19 cellular contexts compared by ENCODE assay signal in genomic region chr1:160129046-160129445, GRCh38. TPM values are rescaled to one million over a fixed set of nuclear protein-coding genes. Genes with fewer than 3 reads are reported as not detected.
DNase-seq lines count a peak whose midpoint lies in the region; ATAC-seq and TF ChIP-seq lines count a peak whose summit lies in the region.
"Had no signal": no experiment of that assay in that cellular context is flagged by ENCODE, and none has a peak within 500 bp of the region (broad histone marks: within the 10 kb centered on the region; RNA-seq: fewer than 3 reads in every experiment).

No MANE protein-coding gene starts in this region.

- H3K27ac ChIP-seq in foreskin keratinocyte (no peak overlapping the region), gastrocnemius medialis (peak overlapping the region; percentile 92 to 100 (median 98)), upper lobe of left lung (no peak overlapping the region)
- H3K27ac ChIP-seq: C4-2B, ovary had no signal

- in situ Hi-C loops in gastrocnemius medialis (cut with MboI; ENCODE audit: low sequenced_read_pairs in 4 of 4): no loop called here

- H3K4me3 ChIP-seq in MG63: no peak overlapping the region
- peak overlapping the region; percentile 9 to 41 (median 38) for H3K4me3 ChIP-seq in gastrocnemius medialis
- no peak overlapping the region for H3K4me3 ChIP-seq in upper lobe of left lung
- H3K4me3 ChIP-seq: ovary had no signal

- TF ChIP-seq POLR2A in gastrocnemius medialis (IDR thresholded peaks at IDR 0.05): peak; percentile 58 to 66
- TF ChIP-seq POLR2A in upper lobe of left lung (IDR thresholded peaks at IDR 0.05): no peak

- WGBS in upper lobe of left lung, 2 donors: 89 to 93% methylated on average over 5 of the region's 5 CpGs

- ATAC-seq in foreskin keratinocyte: peak; percentile 37
- ATAC-seq in gastrocnemius medialis: peak; percentile 23 to 34
- no peak for ATAC-seq in upper lobe of left lung (ENCODE audit: low FRiP score in 2 of 2)
- ATAC-seq: stimulated activated naive CD8-positive, alpha-beta T cell treated with anti-CD3 and anti-CD28 coated beads, Interleukin-15, amount 100 ng/mL, for 72 hours had no signal

- H3K4me1 ChIP-seq in foreskin keratinocyte: peaks cover 7% of the 10 kb centered on the region
- peaks cover 87 to 91% of the 10 kb centered on the region in 2 donors for H3K4me1 ChIP-seq in gastrocnemius medialis
- H3K4me1 ChIP-seq in upper lobe of left lung: peaks cover 0 to 4% (median 1%) of the 10 kb centered on the region in 4 donors

- no peak for TF ChIP-seq CTCF in foreskin keratinocyte (conservative IDR thresholded peaks at IDR 0.05)
- no peak for TF ChIP-seq CTCF in gastrocnemius medialis (IDR thresholded peaks at IDR 0.05 in 4 of 5, conservative IDR thresholded peaks at IDR 0.05 in 1 of 5)
- no peak for TF ChIP-seq CTCF in upper lobe of left lung (IDR thresholded peaks at IDR 0.05)

- DNase-seq in Daoy (ENCODE audit: low read depth) (peak; percentile 46), MG63 (peak; percentile 42), foreskin keratinocyte (peak in 1 of 2 donors; percentile 40), gastrocnemius medialis (peak; percentile 82 to 89), NCI-H69 (lab: John Stamatoyannopoulos, UW) (no peak), upper lobe of left lung (no peak), NCI-H2196 treated with DMSO at 0.1 percent for 48 hours (lab: John Stamatoyannopoulos, UW; ENCODE audit: unreplicated experiment) (no peak), NCI-H2029 treated with DMSO at 0.1 percent for 48 hours (lab: John Stamatoyannopoulos, UW) (no peak)
- DNase-seq: effector CD4-positive, alpha-beta T cell; GDM1; midbrain; NCI-H1092 treated with DMSO at 0.1 percent for 48 hours; NCI-H446; ovary; stimulated activated naive CD8-positive, alpha-beta T cell treated with anti-CD3 and anti-CD28 coated beads, Interleukin-15, amount 100 ng/mL, for 72 hours had no signal

- TF ChIP-seq EP300 in upper lobe of left lung (IDR thresholded peaks at IDR 0.05): no peak

- H3K27me3 ChIP-seq in MG63: no peaks in the 10 kb centered on the region
- peaks cover 10% of the 10 kb centered on the region for H3K27me3 ChIP-seq in foreskin keratinocyte
- no peaks in the 10 kb centered on the region for H3K27me3 ChIP-seq in gastrocnemius medialis
- H3K27me3 ChIP-seq in upper lobe of left lung: no peaks in the 10 kb centered on the region
- H3K27me3 ChIP-seq: ovary had no signal

- H3K9me3 ChIP-seq in MG63: no peaks in the 10 kb centered on the region
- H3K9me3 ChIP-seq in gastrocnemius medialis: no peaks in the 10 kb centered on the region
- no peaks in the 10 kb centered on the region for H3K9me3 ChIP-seq in upper lobe of left lung
- H3K9me3 ChIP-seq: ovary had no signal

- H3K36me3 ChIP-seq in MG63: no peaks in the 10 kb centered on the region
- H3K36me3 ChIP-seq in gastrocnemius medialis: peaks cover 0 to 58% of the 10 kb centered on the region in 2 donors
- H3K36me3 ChIP-seq in upper lobe of left lung: no peaks in the 10 kb centered on the region
- H3K36me3 ChIP-seq: ovary had no signal

- intact Hi-C loops in gastrocnemius medialis (cut with DNase I; ENCODE audit: low total_unique reads): no loop called here

RNA-seq across cellular contexts. Expression of gene ATP1A2, which starts 13.5 kb away (rescaled TPM):
- not detected in 2 replicates for total RNA-seq in Daoy (2014; rRNA removed; shearing (Covaris generic))
- not detected in 2 replicates for total RNA-seq in MG63 (2014; rRNA removed; shearing (Covaris generic); ENCODE audit: low replicate concordance)
- not detected in 2 replicates for total RNA-seq in foreskin keratinocyte
- polyA plus RNA-seq in foreskin keratinocyte: not detected in 2 replicates
- 100 to 1,000 TPM; 281 to 710 (median 413) TPM for total RNA-seq in gastrocnemius medialis
- total RNA-seq in upper lobe of left lung: 10 to 100 TPM in 2 of 6 donors, 1 to 10 TPM in 4; 2.2 to 36.7 (median 3.8) TPM
- total RNA-seq: activated CD8-positive, alpha-beta memory T cell treated with anti-CD3 and anti-CD28 coated beads for 36 hours; fibroblast of villous mesenchyme had no signal

RNA-seq across cellular contexts. Expression of gene ATP1A4, which starts 22.4 kb away (rescaled TPM):
- not detected in 2 replicates for total RNA-seq in Daoy (2014; rRNA removed; shearing (Covaris generic))
- not detected in 2 replicates for total RNA-seq in MG63 (2014; rRNA removed; shearing (Covaris generic); ENCODE audit: low replicate concordance)
- not detected in 2 replicates for total RNA-seq in foreskin keratinocyte
- not detected in 2 replicates for polyA plus RNA-seq in foreskin keratinocyte
- total RNA-seq in gastrocnemius medialis: under 1 TPM in 2 of 4 donors, not detected in 2; 0.07 to 0.47 TPM
- under 1 TPM in 2 of 6 donors, not detected in 4; 0.52 to 0.61 TPM for total RNA-seq in upper lobe of left lung
- total RNA-seq: activated CD8-positive, alpha-beta memory T cell treated with anti-CD3 and anti-CD28 coated beads for 36 hours; fibroblast of villous mesenchyme had no signal

RNA-seq across cellular contexts. Expression of gene IGSF8, which starts 30.6 kb away (rescaled TPM):
- total RNA-seq in Daoy (2014; rRNA removed; shearing (Covaris generic)): 26.0 and 27.6 TPM in 2 replicates
- 18.0 and 20.2 TPM in 2 replicates for total RNA-seq in MG63 (2014; rRNA removed; shearing (Covaris generic); ENCODE audit: low replicate concordance)
- total RNA-seq in foreskin keratinocyte: 25.2 and 28.8 TPM in 2 replicates
- polyA plus RNA-seq in foreskin keratinocyte: 29.0 and 33.3 TPM in 2 replicates
- total RNA-seq in gastrocnemius medialis: 10 to 100 TPM in 1 of 4 donors, 1 to 10 TPM in 3; 3.4 to 12.8 (median 8.7) TPM
- 10 to 100 TPM; 13.6 to 43.8 (median 36.9) TPM for total RNA-seq in upper lobe of left lung

RNA-seq across cellular contexts. Expression of gene KCNJ9, which starts 47.7 kb away (rescaled TPM):
- not detected in 2 replicates for total RNA-seq in Daoy (2014; rRNA removed; shearing (Covaris generic))
- not detected in 2 replicates for total RNA-seq in MG63 (2014; rRNA removed; shearing (Covaris generic); ENCODE audit: low replicate concordance)
- not detected in 2 replicates for total RNA-seq in foreskin keratinocyte
- polyA plus RNA-seq in foreskin keratinocyte: not detected in 2 replicates
- total RNA-seq in gastrocnemius medialis: not detected
- total RNA-seq in upper lobe of left lung: not detected
- total RNA-seq: activated CD8-positive, alpha-beta memory T cell treated with anti-CD3 and anti-CD28 coated beads for 36 hours; aorta; fibroblast of villous mesenchyme; ovary had no signal
- polyA plus RNA-seq: aorta had no signal

RNA-seq across cellular contexts. Expression of gene KCNJ10, which starts 59.1 kb away (rescaled TPM):
- total RNA-seq in Daoy (2014; rRNA removed; shearing (Covaris generic)): under 0.01 TPM in 1 of 2 replicates, not detected in the other
- total RNA-seq in MG63 (2014; rRNA removed; shearing (Covaris generic); ENCODE audit: low replicate concordance): not detected in 2 replicates
- total RNA-seq in foreskin keratinocyte (not detected in 2 replicates), gastrocnemius medialis (not detected), upper lobe of left lung (under 1 TPM in 1 of 6 donors, not detected in 5; 0.11 TPM)
- not detected in 2 replicates for polyA plus RNA-seq in foreskin keratinocyte
- total RNA-seq: activated CD8-positive, alpha-beta memory T cell treated with anti-CD3 and anti-CD28 coated beads for 36 hours; fibroblast of villous mesenchyme had no signal

Comparison
In these comparisons a context has a peak if more than half of its experiments do, and no peak if none do; other contexts are left out.
1. DNase-seq: peak in Daoy (single experiment), MG63 (single experiment) and gastrocnemius medialis (2 of 2); none in NCI-H69 (single experiment), upper lobe of left lung (0 of 2), NCI-H2196 treated with DMSO at 0.1 percent for 48 hours (single experiment) and NCI-H2029 treated with DMSO at 0.1 percent for 48 hours (single experiment).
2. H3K4me3 ChIP-seq: peak in gastrocnemius medialis (4 of 4); none in MG63 (single experiment) and upper lobe of left lung (0 of 4).
3. ATAC-seq: peak in foreskin keratinocyte (single experiment) and gastrocnemius medialis (2 of 2); none in upper lobe of left lung (0 of 2).
4. H3K27ac ChIP-seq: peak in gastrocnemius medialis (4 of 4); none in foreskin keratinocyte (single experiment) and upper lobe of left lung (0 of 4).
5. POLR2A ChIP-seq: peak in gastrocnemius medialis (2 of 2); none in upper lobe of left lung (0 of 4).
6. RNA of gene ATP1A2, which starts 13.5 kb away (total RNA-seq): 281 to 710 TPM in gastrocnemius medialis; 2.2 to 36.7 TPM in upper lobe of left lung, not detected in Daoy, not detected in MG63 and not detected in foreskin keratinocyte; every median in the first group is over 4 times any median in the second.